In genomic region chr17:13154932-13155331, GRCh38 we compare ENCODE assay signal across 32 cellular contexts.
"Had no signal": no experiment of that assay in that cellular context is flagged by ENCODE, and none has a peak within 500 bp of the region (broad histone marks: within the 10 kb centered on the region; RNA-seq: fewer than 3 reads in every experiment).

No MANE protein-coding gene starts in this region.

- H3K9me3 Mint-ChIP-seq: nephron progenitor cell; stimulated activated naive CD8-positive, alpha-beta T cell treated with anti-CD3 and anti-CD28 coated beads, Interleukin-15, amount 100 ng/mL, for 72 hours had no signal

- H3K4me1 Mint-ChIP-seq: naive B cell; naive thymus-derived CD8-positive, alpha-beta T cell; nephron progenitor cell; neural progenitor cell; stimulated activated memory B cell treated with anti-CD40 and anti-IgM and Interleukin-4, amounts not matched to agents 10 μg/mL and 1 μg/mL and 100 μg/mL, for 72 hours; stimulated activated naive CD8-positive, alpha-beta T cell treated with anti-CD3 and anti-CD28 coated beads, Interleukin-15, amount 100 ng/mL, for 72 hours had no signal

- H3K36me3 ChIP-seq: neural progenitor cell, ovary, right lobe of liver, sigmoid colon, spleen, suprapubic skin, tibial artery, transverse colon, upper lobe of right lung, uterus had no signal

- H3K4me3 ChIP-seq: neural progenitor cell, ovary, psoas muscle, right lobe of liver, sigmoid colon, spleen, suprapubic skin, testis, tibial artery, transverse colon, upper lobe of right lung, uterus had no signal

- H3K9ac ChIP-seq: neural progenitor cell, parathyroid adenoma had no signal

- DNase-seq: naive B cell; naive thymus-derived CD8-positive, alpha-beta T cell; nephron progenitor cell; ovary; posterior cingulate gyrus; psoas muscle; right cardiac atrium; right lobe of liver; sigmoid colon; small intestine; spleen; stimulated activated CD4-positive, alpha-beta T cell treated with anti-CD3 and anti-CD28 coated beads, Interleukin-12 subunit alpha, Interleukin-12 subunit beta, amount 100 ng/mL, for 4 hours; stimulated activated CD4-positive, alpha-beta T cell treated with anti-CD3 and anti-CD28 coated beads, Interleukin-1b, Interleukin-23, amount 100 ng/mL, for 48 hours; stimulated activated CD4-positive, alpha-beta T cell treated with anti-CD3 and anti-CD28 coated beads, Interleukin-4, amount 100 ng/mL, for 1 hour; stimulated activated CD4-positive, alpha-beta T cell treated with anti-CD3 and anti-CD28 coated beads, Interleukin-4, amount 100 ng/mL, for 4 hours; stimulated activated CD8-positive, alpha-beta memory T cell treated with anti-CD3 and anti-CD28 coated beads, Interleukin-4, amount 100 ng/mL, for 48 hours; stimulated activated naive CD4-positive, alpha-beta T cell; stimulated activated naive CD8-positive, alpha-beta T cell treated with anti-CD3 and anti-CD28 coated beads, Interleukin-15, amount 100 ng/mL, for 72 hours; stimulated activated naive CD8-positive, alpha-beta T cell treated with anti-CD3 and anti-CD28 coated beads, Interleukin-15, Interleukin-2, amounts not matched to agents 100 U/mL and 50 U/mL, for 24 hours; substantia nigra; testis; tibial artery; transverse colon; upper lobe of right lung; uterus had no signal

- H3K9me3 ChIP-seq: ovary, psoas muscle, right lobe of liver, sigmoid colon, suprapubic skin, testis, tibial artery, transverse colon, upper lobe of right lung, uterus had no signal

- H3K79me2 ChIP-seq: parathyroid adenoma had no signal

- H3K4me3 Mint-ChIP-seq: naive B cell; naive thymus-derived CD8-positive, alpha-beta T cell; natural killer cell treated with Interleukin-12 subunit alpha and Interleukin-12 subunit beta and Interleukin-15 and Interleukin-18, amount 100 ng/mL, for 72 hours; nephron progenitor cell; neural progenitor cell; stimulated activated memory B cell treated with anti-CD40 and anti-IgM and Interleukin-4, amounts not matched to agents 10 μg/mL and 1 μg/mL and 100 μg/mL, for 72 hours; stimulated activated naive CD8-positive, alpha-beta T cell treated with anti-CD3 and anti-CD28 coated beads, Interleukin-15, amount 100 ng/mL, for 72 hours; type B pancreatic cell had no signal

- H3K4me2 ChIP-seq: neural progenitor cell had no signal

- H3K27me3 Mint-ChIP-seq: naive B cell; progenitor cell of endocrine pancreas; stimulated activated memory B cell treated with anti-CD40 and anti-IgM and Interleukin-4, amounts not matched to agents 10 μg/mL and 1 μg/mL and 100 μg/mL, for 72 hours; stimulated activated naive CD8-positive, alpha-beta T cell treated with anti-CD3 and anti-CD28 coated beads, Interleukin-15, amount 100 ng/mL, for 72 hours; type B pancreatic cell had no signal

- ATAC-seq: naive thymus-derived CD8-positive, alpha-beta T cell; natural killer cell treated with Interleukin-12 subunit alpha and Interleukin-12 subunit beta and Interleukin-15 and Interleukin-18, amount 100 ng/mL, for 72 hours; psoas muscle; right cardiac atrium; right lobe of liver; stimulated activated memory B cell treated with anti-CD40 and anti-IgM and Interleukin-4, amounts not matched to agents 10 μg/mL and 1 μg/mL and 100 μg/mL, for 72 hours; stimulated activated naive CD8-positive, alpha-beta T cell treated with anti-CD3 and anti-CD28 coated beads, Interleukin-15, amount 100 ng/mL, for 72 hours; stimulated activated naive CD8-positive, alpha-beta T cell treated with anti-CD3 and anti-CD28 coated beads, Interleukin-15, Interleukin-2, amounts not matched to agents 100 U/mL and 50 U/mL, for 24 hours; upper lobe of right lung had no signal

- H3K27me3 ChIP-seq: neural progenitor cell, ovary, right lobe of liver, sigmoid colon, spleen, suprapubic skin, testis, tibial artery, transverse colon, upper lobe of right lung, uterus had no signal

- H3K4me1 ChIP-seq: neural progenitor cell, parathyroid adenoma, psoas muscle, right lobe of liver, sigmoid colon, spleen, suprapubic skin, testis, tibial artery, transverse colon, upper lobe of right lung, uterus had no signal

- H3K27ac Mint-ChIP-seq: naive B cell; naive thymus-derived CD8-positive, alpha-beta T cell; natural killer cell treated with Interleukin-12 subunit alpha and Interleukin-12 subunit beta and Interleukin-15 and Interleukin-18, amount 100 ng/mL, for 72 hours; nephron progenitor cell; neural progenitor cell; progenitor cell of endocrine pancreas; stimulated activated memory B cell treated with anti-CD40 and anti-IgM and Interleukin-4, amounts not matched to agents 10 μg/mL and 1 μg/mL and 100 μg/mL, for 72 hours; stimulated activated naive CD8-positive, alpha-beta T cell treated with anti-CD3 and anti-CD28 coated beads, Interleukin-15, amount 100 ng/mL, for 72 hours; type B pancreatic cell had no signal

- H3K27ac ChIP-seq: neural progenitor cell, ovary, parathyroid adenoma, psoas muscle, right lobe of liver, sigmoid colon, spleen, suprapubic skin, testis, tibial artery, transverse colon, upper lobe of right lung, uterus had no signal

- H2AFZ ChIP-seq: neural progenitor cell, parathyroid adenoma had no signal

- H3K36me3 Mint-ChIP-seq: naive B cell; naive thymus-derived CD8-positive, alpha-beta T cell; neural progenitor cell; stimulated activated memory B cell treated with anti-CD40 and anti-IgM and Interleukin-4, amounts not matched to agents 10 μg/mL and 1 μg/mL and 100 μg/mL, for 72 hours; type B pancreatic cell had no signal
